ENCODE assay signal across 1 cellular context in the genomic region with DNA sequence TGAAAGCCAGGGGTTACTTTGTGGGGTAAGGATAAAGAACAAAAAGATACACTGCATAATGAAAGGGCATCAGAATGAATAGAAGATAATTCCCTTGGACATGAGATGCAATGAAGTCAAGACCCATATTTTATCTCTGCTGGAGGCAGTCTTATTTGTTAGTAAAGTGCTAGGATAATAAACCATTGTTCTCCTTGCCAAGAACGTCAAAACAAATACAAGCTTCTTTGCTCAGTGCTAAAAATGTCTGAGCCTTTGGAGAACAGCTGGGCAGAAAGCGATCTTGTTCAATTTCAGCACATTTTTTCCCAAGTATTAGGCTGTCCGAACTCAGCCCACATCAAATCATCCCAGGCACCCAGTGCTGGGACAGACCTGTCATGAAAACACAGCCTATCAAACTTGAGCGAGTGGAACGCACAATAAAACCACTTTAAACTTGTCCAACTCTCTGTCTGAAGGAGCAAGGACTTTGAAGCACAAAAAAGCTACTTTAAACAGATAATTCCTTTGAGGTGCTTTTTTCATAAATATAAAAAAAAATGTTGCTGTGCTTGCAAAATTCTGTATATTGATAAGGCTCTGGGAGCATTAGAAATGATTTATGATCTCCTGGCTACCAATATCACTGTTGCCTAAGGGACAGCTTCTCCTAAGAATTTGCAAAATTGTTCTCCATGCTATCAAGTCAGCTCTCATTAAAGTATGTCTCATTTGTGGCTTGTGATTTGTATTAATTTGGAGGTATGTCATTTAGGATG.
TF ChIP-seq lines count a peak whose summit lies in the region.

No MANE protein-coding gene starts in this region.

TF ChIP-seq in SK-N-SH, 30 proteins besides CTCF, POLR2A, EP300 and RAD21:
- TF ChIP-seq, protein P1, sequence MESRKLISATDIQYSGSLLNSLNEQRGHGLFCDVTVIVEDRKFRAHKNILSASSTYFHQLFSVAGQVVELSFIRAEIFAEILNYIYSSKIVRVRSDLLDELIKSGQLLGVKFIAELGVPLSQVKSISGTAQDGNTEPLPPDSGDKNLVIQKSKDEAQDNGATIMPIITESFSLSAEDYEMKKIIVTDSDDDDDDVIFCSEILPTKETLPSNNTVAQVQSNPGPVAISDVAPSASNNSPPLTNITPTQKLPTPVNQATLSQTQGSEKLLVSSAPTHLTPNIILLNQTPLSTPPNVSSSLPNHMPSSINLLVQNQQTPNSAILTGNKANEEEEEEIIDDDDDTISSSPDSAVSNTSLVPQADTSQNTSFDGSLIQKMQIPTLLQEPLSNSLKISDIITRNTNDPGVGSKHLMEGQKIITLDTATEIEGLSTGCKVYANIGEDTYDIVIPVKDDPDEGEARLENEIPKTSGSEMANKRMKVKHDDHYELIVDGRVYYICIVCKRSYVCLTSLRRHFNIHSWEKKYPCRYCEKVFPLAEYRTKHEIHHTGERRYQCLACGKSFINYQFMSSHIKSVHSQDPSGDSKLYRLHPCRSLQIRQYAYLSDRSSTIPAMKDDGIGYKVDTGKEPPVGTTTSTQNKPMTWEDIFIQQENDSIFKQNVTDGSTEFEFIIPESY (IDR thresholded peaks at IDR 0.05; ENCODE audit: borderline replicate concordance, low read depth): no peak
- TF ChIP-seq RXRA (IDR thresholded peaks at IDR 0.05; ENCODE audit: borderline replicate concordance, low read depth) (no peak), SIN3A (IDR thresholded peaks at IDR 0.05; ENCODE audit: borderline replicate concordance, low read depth, low read length) (no peak), CHD2 (IDR thresholded peaks at IDR 0.05; ENCODE audit: low read length, partially characterized antibody) (no peak), JUND (IDR thresholded peaks at IDR 0.05) (no peak), RCOR1 (IDR thresholded peaks at IDR 0.05; ENCODE audit: low read length) (no peak), NRF1 (IDR thresholded peaks at IDR 0.05; ENCODE audit: low read depth, low read length) (no peak), TEAD4 (IDR thresholded peaks at IDR 0.05; ENCODE audit: borderline replicate concordance, insufficient read depth) (no peak), RFX5 (IDR thresholded peaks at IDR 0.05; ENCODE audit: low read length) (no peak)
- TF ChIP-seq, protein P2, sequence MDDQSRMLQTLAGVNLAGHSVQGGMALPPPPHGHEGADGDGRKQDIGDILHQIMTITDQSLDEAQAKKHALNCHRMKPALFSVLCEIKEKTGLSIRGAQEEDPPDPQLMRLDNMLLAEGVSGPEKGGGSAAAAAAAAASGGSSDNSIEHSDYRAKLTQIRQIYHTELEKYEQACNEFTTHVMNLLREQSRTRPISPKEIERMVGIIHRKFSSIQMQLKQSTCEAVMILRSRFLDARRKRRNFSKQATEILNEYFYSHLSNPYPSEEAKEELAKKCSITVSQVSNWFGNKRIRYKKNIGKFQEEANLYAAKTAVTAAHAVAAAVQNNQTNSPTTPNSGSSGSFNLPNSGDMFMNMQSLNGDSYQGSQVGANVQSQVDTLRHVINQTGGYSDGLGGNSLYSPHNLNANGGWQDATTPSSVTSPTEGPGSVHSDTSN (IDR thresholded peaks at IDR 0.05): no peak
- TF ChIP-seq, protein P3, sequence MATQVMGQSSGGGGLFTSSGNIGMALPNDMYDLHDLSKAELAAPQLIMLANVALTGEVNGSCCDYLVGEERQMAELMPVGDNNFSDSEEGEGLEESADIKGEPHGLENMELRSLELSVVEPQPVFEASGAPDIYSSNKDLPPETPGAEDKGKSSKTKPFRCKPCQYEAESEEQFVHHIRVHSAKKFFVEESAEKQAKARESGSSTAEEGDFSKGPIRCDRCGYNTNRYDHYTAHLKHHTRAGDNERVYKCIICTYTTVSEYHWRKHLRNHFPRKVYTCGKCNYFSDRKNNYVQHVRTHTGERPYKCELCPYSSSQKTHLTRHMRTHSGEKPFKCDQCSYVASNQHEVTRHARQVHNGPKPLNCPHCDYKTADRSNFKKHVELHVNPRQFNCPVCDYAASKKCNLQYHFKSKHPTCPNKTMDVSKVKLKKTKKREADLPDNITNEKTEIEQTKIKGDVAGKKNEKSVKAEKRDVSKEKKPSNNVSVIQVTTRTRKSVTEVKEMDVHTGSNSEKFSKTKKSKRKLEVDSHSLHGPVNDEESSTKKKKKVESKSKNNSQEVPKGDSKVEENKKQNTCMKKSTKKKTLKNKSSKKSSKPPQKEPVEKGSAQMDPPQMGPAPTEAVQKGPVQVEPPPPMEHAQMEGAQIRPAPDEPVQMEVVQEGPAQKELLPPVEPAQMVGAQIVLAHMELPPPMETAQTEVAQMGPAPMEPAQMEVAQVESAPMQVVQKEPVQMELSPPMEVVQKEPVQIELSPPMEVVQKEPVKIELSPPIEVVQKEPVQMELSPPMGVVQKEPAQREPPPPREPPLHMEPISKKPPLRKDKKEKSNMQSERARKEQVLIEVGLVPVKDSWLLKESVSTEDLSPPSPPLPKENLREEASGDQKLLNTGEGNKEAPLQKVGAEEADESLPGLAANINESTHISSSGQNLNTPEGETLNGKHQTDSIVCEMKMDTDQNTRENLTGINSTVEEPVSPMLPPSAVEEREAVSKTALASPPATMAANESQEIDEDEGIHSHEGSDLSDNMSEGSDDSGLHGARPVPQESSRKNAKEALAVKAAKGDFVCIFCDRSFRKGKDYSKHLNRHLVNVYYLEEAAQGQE (IDR thresholded peaks at IDR 0.05; ENCODE audit: low read depth, low read length): no peak
